10 cellular contexts compared by ENCODE assay signal in the genomic region with DNA sequence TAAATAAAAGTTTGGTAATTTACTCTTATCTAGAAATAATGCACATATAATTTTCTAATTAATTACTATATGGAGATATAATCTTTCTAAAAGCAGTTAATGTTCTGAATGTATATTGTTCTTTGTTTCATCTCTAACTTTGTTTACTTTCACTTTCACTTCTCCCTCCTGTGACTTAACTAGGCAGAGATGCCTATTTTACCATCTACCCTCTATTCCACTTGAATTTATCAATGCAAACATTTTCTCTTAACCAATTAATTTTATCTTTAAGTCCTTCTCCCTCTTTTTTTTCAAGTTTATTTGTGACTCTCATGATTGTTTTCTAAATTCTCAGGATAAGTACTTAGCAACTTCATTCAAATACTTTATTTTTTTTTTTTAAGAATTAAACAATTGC. TPM values are rescaled to one million over a fixed set of nuclear protein-coding genes. Genes with fewer than 3 reads are reported as not detected.
DNase-seq lines count a peak whose midpoint lies in the region; ATAC-seq, FAIRE-seq and TF ChIP-seq lines count a peak whose summit lies in the region.
"Had no signal": no experiment of that assay in that cellular context is flagged by ENCODE, and none has a peak within 500 bp of the region (broad histone marks: within the 10 kb centered on the region; RNA-seq: fewer than 3 reads in every experiment).

No MANE protein-coding gene starts in this region.

- no peaks in the 10 kb centered on the region for H4K20me1 ChIP-seq in keratinocyte (ENCODE audit: control insufficient read depth, extremely low read depth, insufficient read depth, low read length)

- no peak for FAIRE-seq in keratinocyte (lab: Jason Lieb, UNC)
- no peak for FAIRE-seq in D721Med (lab: Jason Lieb, UNC)

- intact Hi-C loops in dorsolateral prefrontal cortex (cut with DNase I): no loop called here

- H3K36me3 ChIP-seq in keratinocyte (ENCODE audit: control insufficient read depth in 2 of 2, extremely low read depth in 1 of 2, insufficient read depth in 2 of 2, low read length in 2 of 2): no peaks in the 10 kb centered on the region
- H3K36me3 ChIP-seq: tibial artery had no signal

- peaks cover 15% of the 10 kb centered on the region for H3K36me3 Mint-ChIP-seq in T-helper 1 cell treated with Interleukin-12 subunit alpha and Interleukin-12 subunit beta and Interleukin-4 antibody, amounts not matched to agents 30 μg/mL and 1 μg/mL, for 36 hours (ENCODE audit: low read depth)

- H3K4me3 ChIP-seq in keratinocyte (ENCODE audit: control insufficient read depth in 2 of 3, extremely low read depth in 1 of 3, insufficient read depth in 2 of 3, low read depth in 1 of 3, low read length in 3 of 3) (no peak overlapping the region), dorsolateral prefrontal cortex (peak overlapping the region in 25 of 59 donors; percentile 4 to 54 (median 23))
- H3K4me3 ChIP-seq: tibial artery had no signal

- no peaks in the 10 kb centered on the region for H3K9me1 ChIP-seq in keratinocyte (ENCODE audit: control insufficient read depth, extremely low read depth, insufficient read depth, low read length)

- DNase-seq in AML-193 (lab: John Stamatoyannopoulos, UW) (peak; percentile 14 to 20), HCEC 1CT (peak; percentile 22), keratinocyte (ENCODE audit: low read depth, low spot score) (no peak), dorsolateral prefrontal cortex (no peak), D721Med (ENCODE audit: insufficient read length, low spot score) (no peak), foreskin keratinocyte (no peak)
- DNase-seq: anterior cingulate cortex, tibial artery had no signal

- dilution Hi-C loops in keratinocyte (cut with MboI; ENCODE audit: extremely low pct_ligation_motif_present, low sequenced_read_pairs): no loop called here

- H3K4me2 ChIP-seq in keratinocyte (ENCODE audit: control insufficient read depth, extremely low read depth, insufficient read depth, low read depth, low read length): peak overlapping the region; percentile 18

- no peak overlapping the region for H3K27ac ChIP-seq in keratinocyte (ENCODE audit: control insufficient read depth, insufficient read depth, low read length)
- H3K27ac ChIP-seq in dorsolateral prefrontal cortex: no peak overlapping the region
- no peak overlapping the region for H3K27ac ChIP-seq in foreskin keratinocyte
- H3K27ac ChIP-seq: tibial artery had no signal

- peak overlapping the region; percentile 100 for H3K27ac Mint-ChIP-seq in T-helper 1 cell treated with Interleukin-12 subunit alpha and Interleukin-12 subunit beta and Interleukin-4 antibody, amounts not matched to agents 30 μg/mL and 1 μg/mL, for 36 hours

- no peak overlapping the region for H3K9ac ChIP-seq in keratinocyte (ENCODE audit: control insufficient read depth, extremely low read depth, insufficient read depth, low read length)

- no peak for TF ChIP-seq CTCF in keratinocyte (optimal IDR thresholded peaks at IDR 0.05 in 1 of 3, IDR thresholded peaks at IDR 0.05 in 1 of 3, conservative IDR thresholded peaks at IDR 0.05 in 1 of 3; ENCODE audit: extremely low read depth in 1 of 3, insufficient read depth in 2 of 3, low read length in 3 of 3)
- TF ChIP-seq CTCF in dorsolateral prefrontal cortex (IDR thresholded peaks at IDR 0.05 in 54 of 56, conservative IDR thresholded peaks at IDR 0.05 in 2 of 56; ENCODE audit: low read depth in 1 of 56, partially characterized antibody in 56 of 56): no peak
- no peak for TF ChIP-seq CTCF in D721Med (IDR thresholded peaks at IDR 0.05; ENCODE audit: insufficient read depth, missing control alignments)
- no peak for TF ChIP-seq CTCF in foreskin keratinocyte (conservative IDR thresholded peaks at IDR 0.05)

- H3K9me3 ChIP-seq in keratinocyte (ENCODE audit: control insufficient read depth, low read depth, low read length): no peaks in the 10 kb centered on the region
- H3K9me3 ChIP-seq: tibial artery had no signal

- H3K27me3 ChIP-seq in keratinocyte (ENCODE audit: control insufficient read depth, extremely low read depth, insufficient read depth, low read length) (no peaks in the 10 kb centered on the region), dorsolateral prefrontal cortex (peaks cover 0 to 31% (median 0%) of the 10 kb centered on the region in 45 donors), foreskin keratinocyte (no peaks in the 10 kb centered on the region)

- H3K4me1 ChIP-seq in keratinocyte (ENCODE audit: control insufficient read depth, extremely low read depth, insufficient read depth, low read length) (peaks cover 23% of the 10 kb centered on the region), foreskin keratinocyte (peaks cover 6% of the 10 kb centered on the region)

- ATAC-seq in foreskin keratinocyte (no peak), GM18873 (IDR thresholded peaks at IDR 0.05; ENCODE audit: low FRiP score, unreplicated experiment) (no peak)

- H3K9me3 Mint-ChIP-seq in T-helper 1 cell treated with Interleukin-12 subunit alpha and Interleukin-12 subunit beta and Interleukin-4 antibody, amounts not matched to agents 30 μg/mL and 1 μg/mL, for 36 hours: peaks cover 6% of the 10 kb centered on the region

- H3K4me3 Mint-ChIP-seq in T-helper 1 cell treated with Interleukin-12 subunit alpha and Interleukin-12 subunit beta and Interleukin-4 antibody, amounts not matched to agents 30 μg/mL and 1 μg/mL, for 36 hours: peak overlapping the region; percentile 23

- no peak overlapping the region for H2AFZ ChIP-seq in keratinocyte (ENCODE audit: control insufficient read depth, low read length)

- H3K79me2 ChIP-seq in keratinocyte (ENCODE audit: control insufficient read depth, insufficient read depth, low read length): no peaks in the 10 kb centered on the region

- no peaks in the 10 kb centered on the region for H3K27me3 Mint-ChIP-seq in T-helper 1 cell treated with Interleukin-12 subunit alpha and Interleukin-12 subunit beta and Interleukin-4 antibody, amounts not matched to agents 30 μg/mL and 1 μg/mL, for 36 hours (ENCODE audit: low read depth)

- H3K4me1 Mint-ChIP-seq in T-helper 1 cell treated with Interleukin-12 subunit alpha and Interleukin-12 subunit beta and Interleukin-4 antibody, amounts not matched to agents 30 μg/mL and 1 μg/mL, for 36 hours (ENCODE audit: low read depth): peaks cover 67% of the 10 kb centered on the region

RNA-seq across cellular contexts. Expression of a gene that starts 55.1 kb away (rescaled TPM):
- polyA plus RNA-seq in keratinocyte (0.22 to 1.3 TPM (median 0.93 TPM) in 3 replicates), foreskin keratinocyte (0.03 and 0.09 TPM in 2 replicates)
- 14.1 TPM for polyA plus RNA-seq in keratinocyte (2011; ENCODE audit: low read depth)
- polyA plus RNA-seq in keratinocyte (2011; cell fraction: cytosol; rRNA removed): 0.10 and 0.45 TPM in 2 replicates
- 5.2 and 6.2 TPM in 2 replicates for polyA plus RNA-seq in keratinocyte (2011; cell fraction: nucleus; rRNA removed)
- 0.23 and 11.7 TPM in 2 replicates for polyA plus RNA-seq in keratinocyte (2012; ENCODE audit: low replicate concordance)
- polyA minus RNA-seq in keratinocyte: 2.6 to 3.2 TPM in 2 of 3 replicates, not detected in the other
- polyA minus RNA-seq in keratinocyte (2011; cell fraction: cytosol; rRNA and poly(A)+ RNA removed): not detected
- 3.9 and 5.5 TPM in 2 replicates for polyA minus RNA-seq in keratinocyte (2011; cell fraction: nucleus; rRNA and poly(A)+ RNA removed)
- total RNA-seq in dorsolateral prefrontal cortex (100 to 1,000 TPM in 1 of 120 experiments, 10 to 100 TPM in 49, 1 to 10 TPM in 49, under 1 TPM in 15, not detected in 6; 0.11 to 104 (median 8.3) TPM), foreskin keratinocyte (0.11 and 0.20 TPM in 2 replicates)

Comparison
In these comparisons a context has a peak if more than half of its experiments do, and no peak if none do; other contexts are left out.
1. DNase-seq: peak in AML-193 (2 of 2) and HCEC 1CT (single experiment); none in keratinocyte (single experiment), dorsolateral prefrontal cortex (0 of 10), D721Med (single experiment) and foreskin keratinocyte (0 of 2).